Comparison of ENCODE assay signal across 19 cellular contexts in genomic region chr5:91345466-91345865, GRCh38.
"Had no signal": no experiment of that assay in that cellular context is flagged by ENCODE, and none has a peak within 500 bp of the region (broad histone marks: within the 10 kb centered on the region; RNA-seq: fewer than 3 reads in every experiment).

No MANE protein-coding gene starts in this region.

- ATAC-seq: effector memory CD8-positive, alpha-beta T cell; heart right ventricle; left lobe of liver; natural killer cell; pancreas; stimulated activated effector memory CD8-positive, alpha-beta T cell treated with anti-CD3 and anti-CD28 coated beads, Interleukin-12 subunit alpha, Interleukin-12 subunit beta, amount 100 ng/mL, for 72 hours had no signal

- H3K27ac ChIP-seq: coronary artery, heart right ventricle, neutrophil, pancreas, right atrium auricular region, sigmoid colon, stomach, tibial artery had no signal

- H3K27me3 ChIP-seq: heart right ventricle, neutrophil, pancreas, right atrium auricular region, sigmoid colon, stomach, tibial artery had no signal

- DNase-seq: effector memory CD8-positive, alpha-beta T cell; foreskin melanocyte; glutamatergic neuron; heart right ventricle; hippocampal formation; natural killer cell; pancreas; sigmoid colon; stimulated activated CD4-positive, alpha-beta T cell treated with anti-CD3 and anti-CD28 coated beads, Interleukin-2, amount 100 ng/mL, for 24 hours; stimulated activated CD4-positive, alpha-beta T cell treated with anti-CD3 and anti-CD28 coated beads, Interleukin-4, amount 100 ng/mL, for 24 hours; stimulated activated naive CD4-positive, alpha-beta T cell treated with Interleukin-2 at 50 U/mL for 16 hours; stomach; tibial artery had no signal

- H3K4me3 ChIP-seq: coronary artery, heart right ventricle, lung, pancreas, right atrium auricular region, sigmoid colon, stomach, tibial artery had no signal

- H3K4me1 ChIP-seq: heart right ventricle, pancreas, right atrium auricular region, sigmoid colon, stomach, tibial artery had no signal

- H3K36me3 ChIP-seq: heart right ventricle, neutrophil, pancreas, right atrium auricular region, sigmoid colon, stomach, tibial artery had no signal

- H3K9me3 ChIP-seq: neutrophil, pancreas, right atrium auricular region, sigmoid colon, stomach, tibial artery had no signal
